Comparison of ENCODE assay signal across 8 cellular contexts in the genomic region with DNA sequence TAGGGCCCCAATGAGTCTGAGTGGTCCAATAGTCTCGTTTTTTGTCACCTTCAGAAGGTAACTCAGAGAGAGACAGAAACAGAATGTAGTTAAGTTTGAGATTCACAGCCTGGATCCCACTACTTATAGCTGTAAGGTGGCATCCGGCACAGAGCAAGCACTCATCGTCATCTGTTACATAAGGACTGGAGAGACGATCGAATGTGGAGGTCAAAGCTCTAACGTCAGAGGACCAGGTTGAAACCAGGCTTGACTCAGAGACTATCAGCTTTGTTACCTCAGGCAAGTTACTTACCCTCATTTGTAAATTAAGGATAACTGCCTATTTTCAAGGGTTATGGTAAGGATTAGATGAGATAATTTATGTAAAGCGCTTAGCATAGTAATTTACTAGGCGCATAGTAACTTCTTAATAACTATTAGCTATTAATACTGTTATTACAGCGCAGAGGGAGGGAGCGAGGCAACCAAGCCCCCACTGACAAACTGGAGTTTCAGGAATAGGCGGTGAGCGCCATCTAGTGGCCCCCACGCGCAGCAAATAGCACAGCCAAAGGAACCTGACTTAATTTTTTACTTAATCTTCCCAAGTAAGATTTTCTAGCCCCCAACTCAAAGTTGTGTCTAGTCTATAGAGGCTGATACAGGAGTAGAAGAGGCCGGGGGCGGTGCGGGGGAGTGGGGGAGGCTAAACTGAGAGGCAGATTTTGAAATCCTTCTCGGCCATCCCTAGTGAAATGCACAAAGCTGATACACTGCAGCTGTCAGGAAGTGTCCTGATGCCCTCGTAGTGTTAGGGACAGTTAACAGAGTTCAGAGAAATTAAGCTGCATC. TPM values are rescaled to one million over a fixed set of nuclear protein-coding genes. Genes with fewer than 3 reads are reported as not detected.
DNase-seq lines count a peak whose midpoint lies in the region; TF ChIP-seq lines count a peak whose summit lies in the region.

No MANE protein-coding gene starts in this region.

- no peak overlapping the region for H3K4me2 ChIP-seq in neural cell (ENCODE audit: low read length)

- H4K20me1 ChIP-seq in neural cell (ENCODE audit: insufficient read depth) = no peaks in the 10 kb centered on the region

- TF ChIP-seq EP300 in esophagus muscularis mucosa (IDR thresholded peaks at IDR 0.05) (no peak), neural cell (conservative IDR thresholded peaks at IDR 0.05; ENCODE audit: poor library complexity, severe bottlenecking) (no peak)

- H3K9me3 ChIP-seq in esophagus muscularis mucosa (no peaks in the 10 kb centered on the region), neural cell (ENCODE audit: low read length) (no peaks in the 10 kb centered on the region)

- DNase-seq in NCI-H524 (lab: John Stamatoyannopoulos, UW) (peak; percentile 27 to 33), NCI-H524 treated with DMSO at 0.1 percent for 48 hours (lab: John Stamatoyannopoulos, UW) (no peak), HEK293T (ENCODE audit: extremely low spot score) (peak; percentile 57), NCI-H2227 (lab: John Stamatoyannopoulos, UW; ENCODE audit: unreplicated experiment) (peak; percentile 38), esophagus muscularis mucosa (ENCODE audit: extremely low spot score) (peak; percentile 60), type B pancreatic cell (ENCODE audit: extremely low spot score, unreplicated experiment) (no peak)
- peak; percentile 3 to 19 for DNase-seq in activated CD4-positive, alpha-beta T cell treated with anti-CD3 and anti-CD28 coated beads, Interleukin-2, amount 50 U/mL, for 24 hours (ENCODE audit: low read depth in 1 of 2, low spot score in 1 of 2)

- H3K9me2 ChIP-seq in neural cell (ENCODE audit: insufficient read depth, low read length) = no peaks in the 10 kb centered on the region

- peaks cover 4% of the 10 kb centered on the region for H3K4me1 Mint-ChIP-seq in type B pancreatic cell (ENCODE audit: unreplicated experiment)

- H3K27ac ChIP-seq in esophagus muscularis mucosa (replicated peaks in 1 of 4) = no peak overlapping the region
- H3K27ac ChIP-seq in neural cell (ENCODE audit: low read length) = no peak overlapping the region

- H3K9ac ChIP-seq in neural cell (ENCODE audit: low read length) = no peak overlapping the region

- POLR2A ChIA-PET in HEK293T (lab: Yijun Ruan, JAX) = no interaction called here

- H3K27me3 Mint-ChIP-seq in type B pancreatic cell = peaks cover 12% of the 10 kb centered on the region

- CTCF ChIA-PET in HEK293T (lab: Yijun Ruan, JAX) = interaction anchor here (0.6 to 1.3 kb wide), 12 partner anchors 12 to 515 kb away, joined by 3 to 6 read pairs (median 3); no protein-coding TSS in a partner anchor

- no peaks in the 10 kb centered on the region for H3K9me3 Mint-ChIP-seq in type B pancreatic cell

- H3K27ac Mint-ChIP-seq in type B pancreatic cell = no peak overlapping the region

- peaks cover 0 to 47% (median 2%) of the 10 kb centered on the region in 4 donors for H3K27me3 ChIP-seq in esophagus muscularis mucosa
- no peaks in the 10 kb centered on the region for H3K27me3 ChIP-seq in neural cell (ENCODE audit: insufficient read depth, low read depth, low read length)

- intact Hi-C loops in esophagus muscularis mucosa (cut with DNase I) = no loop called here

- TF ChIP-seq CTCF in esophagus muscularis mucosa (IDR thresholded peaks at IDR 0.05) (peak; percentile 62 to 90 (median 74)), neural cell (IDR thresholded peaks at IDR 0.05; ENCODE audit: poor library complexity, severe bottlenecking) (peak; percentile 87), type B pancreatic cell (conservative IDR thresholded peaks at IDR 0.05) (peak; percentile 99)

- no peak for TF ChIP-seq POLR2A in esophagus muscularis mucosa (IDR thresholded peaks at IDR 0.05; ENCODE audit: low read depth)

- no peaks in the 10 kb centered on the region for H3K36me3 ChIP-seq in esophagus muscularis mucosa
- H3K36me3 ChIP-seq in neural cell (ENCODE audit: insufficient read depth, low read length) = no peaks in the 10 kb centered on the region

- no peaks in the 10 kb centered on the region for H3F3A ChIP-seq in neural cell (ENCODE audit: insufficient read depth, low read length, poor library complexity, severe bottlenecking)

- H3K4me3 ChIP-seq in esophagus muscularis mucosa = no peak overlapping the region
- H3K4me3 ChIP-seq in neural cell (ENCODE audit: low read length) = no peak overlapping the region

- no peak overlapping the region for H2AFZ ChIP-seq in neural cell (ENCODE audit: low read depth, low read length)

- peak; percentile 89 for TF ChIP-seq RAD21 in neural cell (conservative IDR thresholded peaks at IDR 0.05)

- H3K4me1 ChIP-seq in esophagus muscularis mucosa = peaks cover 0 to 6% (median 0%) of the 10 kb centered on the region in 4 donors

- no peak overlapping the region for H3K4me3 Mint-ChIP-seq in type B pancreatic cell

- 17% methylated on average over 19 of the region's 19 CpGs for WGBS in esophagus muscularis mucosa

- no peaks in the 10 kb centered on the region for H3K79me2 ChIP-seq in neural cell (replicated peaks; ENCODE audit: insufficient read depth, low read length)

- no peaks in the 10 kb centered on the region for H3K36me3 Mint-ChIP-seq in type B pancreatic cell

TF ChIP-seq in HEK293T, 16 proteins besides CTCF, POLR2A, EP300 and RAD21:
- TF ChIP-seq FOXK2 (IDR thresholded peaks at IDR 0.05) (no peak), ELF4 (IDR thresholded peaks at IDR 0.05) (no peak), SP1 (IDR thresholded peaks at IDR 0.05) (no peak), CTBP1 (IDR thresholded peaks at IDR 0.05; ENCODE audit: borderline replicate concordance) (no peak), ZNF384 (IDR thresholded peaks at IDR 0.05) (no peak), FOXA1 (IDR thresholded peaks at IDR 0.05) (no peak), L3MBTL2 (conservative IDR thresholded peaks at IDR 0.05) (no peak), ARNT (IDR thresholded peaks at IDR 0.05) (no peak), TARDBP (IDR thresholded peaks at IDR 0.05) (no peak), BHLHE40 (IDR thresholded peaks at IDR 0.05; ENCODE audit: borderline replicate concordance) (no peak), LEF1 (IDR thresholded peaks at IDR 0.05; ENCODE audit: borderline replicate concordance) (no peak)
- TF ChIP-seq, protein P1, sequence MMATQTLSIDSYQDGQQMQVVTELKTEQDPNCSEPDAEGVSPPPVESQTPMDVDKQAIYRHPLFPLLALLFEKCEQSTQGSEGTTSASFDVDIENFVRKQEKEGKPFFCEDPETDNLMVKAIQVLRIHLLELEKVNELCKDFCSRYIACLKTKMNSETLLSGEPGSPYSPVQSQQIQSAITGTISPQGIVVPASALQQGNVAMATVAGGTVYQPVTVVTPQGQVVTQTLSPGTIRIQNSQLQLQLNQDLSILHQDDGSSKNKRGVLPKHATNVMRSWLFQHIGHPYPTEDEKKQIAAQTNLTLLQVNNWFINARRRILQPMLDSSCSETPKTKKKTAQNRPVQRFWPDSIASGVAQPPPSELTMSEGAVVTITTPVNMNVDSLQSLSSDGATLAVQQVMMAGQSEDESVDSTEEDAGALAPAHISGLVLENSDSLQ (IDR thresholded peaks at IDR 0.05) = no peak

TF ChIP-seq in neural cell, 6 proteins besides CTCF, POLR2A, EP300 and RAD21:
- peak; percentile 80 for TF ChIP-seq SMC3 (conservative IDR thresholded peaks at IDR 0.05; ENCODE audit: poor library complexity)
- TF ChIP-seq POLR2AphosphoS5 (IDR thresholded peaks at IDR 0.05) = no peak

RNA-seq across cellular contexts. Expression of gene API5, which starts 29.0 kb away (rescaled TPM):
- 100 to 1,000 TPM in 1 of 4 donors, 10 to 100 TPM in 3; 84.4 to 105 (median 91.9) TPM for total RNA-seq in esophagus muscularis mucosa
- 84.9 and 86.0 TPM in 2 replicates for polyA plus RNA-seq in neural cell
- polyA minus RNA-seq in neural cell = 127 and 142 TPM in 2 replicates
- total RNA-seq in type B pancreatic cell (ENCODE audit: low replicate concordance) = 97.2 and 106 TPM in 2 replicates

Comparison
In these comparisons a context has a peak if more than half of its experiments do, and no peak if none do; other contexts are left out.
1. DNase-seq: peak in NCI-H524 (2 of 2), HEK293T (single experiment), NCI-H2227 (single experiment), activated CD4-positive, alpha-beta T cell treated with anti-CD3 and anti-CD28 coated beads, Interleukin-2, amount 50 U/mL, for 24 hours (2 of 2) and esophagus muscularis mucosa (single experiment); none in NCI-H524 treated with DMSO at 0.1 percent for 48 hours (single experiment) and type B pancreatic cell (single experiment).
2. Peak in every context shown above with its lines, with median percentiles within 50 percentile points of each other: CTCF ChIP-seq.